ENCODE assay signal across 1 cellular context in the genomic region with DNA sequence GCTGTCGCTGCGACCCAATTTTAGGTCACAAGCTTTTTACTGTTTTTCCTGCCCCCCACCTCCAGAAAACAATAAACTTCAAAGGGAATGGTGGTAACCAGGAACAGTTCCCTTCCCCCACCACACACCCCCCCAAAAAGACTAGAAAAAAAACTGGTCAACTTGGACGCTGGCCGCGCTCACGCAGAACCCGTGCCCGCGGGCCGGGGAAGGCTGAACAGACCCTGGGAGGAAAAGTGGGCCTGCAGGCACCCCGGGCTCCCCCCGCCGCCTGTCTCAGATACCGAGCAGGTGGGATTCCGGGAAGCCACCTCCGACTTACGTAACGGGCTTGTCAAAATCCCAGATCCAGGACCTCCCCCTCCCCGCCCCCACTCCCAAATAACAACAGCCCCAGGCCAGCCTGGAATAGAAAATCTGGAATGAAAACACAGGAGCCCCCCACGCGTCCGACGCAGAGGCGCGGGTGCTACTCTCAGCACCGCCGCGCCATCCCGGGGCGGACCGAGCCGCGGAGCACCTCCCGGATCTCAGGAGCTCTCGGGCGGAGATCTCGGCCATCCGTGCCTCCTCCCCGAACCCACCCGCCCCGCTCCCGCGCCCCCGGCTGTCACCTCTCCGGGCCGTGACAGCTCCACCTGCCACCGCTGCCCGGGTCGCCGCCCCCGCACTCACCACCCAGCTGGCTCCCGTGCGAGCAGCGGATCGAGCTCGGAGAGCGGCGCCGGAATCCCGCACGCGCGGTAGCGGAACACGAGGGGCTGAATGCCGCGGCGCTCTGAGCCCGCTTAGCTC.
TF ChIP-seq lines count a peak whose summit lies in the region.

No MANE protein-coding gene starts in this region.

TF ChIP-seq in K562, 482 proteins besides CTCF, POLR2A, EP300 and RAD21 (continued from another document and continues in another):
- TF ChIP-seq ESRRA (IDR thresholded peaks at IDR 0.05; ENCODE audit: borderline replicate concordance, low read depth) = no peak
- TF ChIP-seq SMAD4 (CRISPR knock-in tag; conservative IDR thresholded peaks at IDR 0.05) = peak; percentile 72
- TF ChIP-seq E2F3 (CRISPR knock-in tag; IDR thresholded peaks at IDR 0.05) = no peak
- TF ChIP-seq HDAC1 (IDR thresholded peaks at IDR 0.05) = 0 out of 4 replicates have a peak, but pooled peaks of 1 of the 2 experiments have one; percentile 62
- no peak for TF ChIP-seq POLR2H (tag; IDR thresholded peaks at IDR 0.05; ENCODE audit: low read depth)
- no peak for TF ChIP-seq CEBPZ (IDR thresholded peaks at IDR 0.05; ENCODE audit: borderline replicate concordance, low read depth, low read length)
- TF ChIP-seq, protein P1, sequence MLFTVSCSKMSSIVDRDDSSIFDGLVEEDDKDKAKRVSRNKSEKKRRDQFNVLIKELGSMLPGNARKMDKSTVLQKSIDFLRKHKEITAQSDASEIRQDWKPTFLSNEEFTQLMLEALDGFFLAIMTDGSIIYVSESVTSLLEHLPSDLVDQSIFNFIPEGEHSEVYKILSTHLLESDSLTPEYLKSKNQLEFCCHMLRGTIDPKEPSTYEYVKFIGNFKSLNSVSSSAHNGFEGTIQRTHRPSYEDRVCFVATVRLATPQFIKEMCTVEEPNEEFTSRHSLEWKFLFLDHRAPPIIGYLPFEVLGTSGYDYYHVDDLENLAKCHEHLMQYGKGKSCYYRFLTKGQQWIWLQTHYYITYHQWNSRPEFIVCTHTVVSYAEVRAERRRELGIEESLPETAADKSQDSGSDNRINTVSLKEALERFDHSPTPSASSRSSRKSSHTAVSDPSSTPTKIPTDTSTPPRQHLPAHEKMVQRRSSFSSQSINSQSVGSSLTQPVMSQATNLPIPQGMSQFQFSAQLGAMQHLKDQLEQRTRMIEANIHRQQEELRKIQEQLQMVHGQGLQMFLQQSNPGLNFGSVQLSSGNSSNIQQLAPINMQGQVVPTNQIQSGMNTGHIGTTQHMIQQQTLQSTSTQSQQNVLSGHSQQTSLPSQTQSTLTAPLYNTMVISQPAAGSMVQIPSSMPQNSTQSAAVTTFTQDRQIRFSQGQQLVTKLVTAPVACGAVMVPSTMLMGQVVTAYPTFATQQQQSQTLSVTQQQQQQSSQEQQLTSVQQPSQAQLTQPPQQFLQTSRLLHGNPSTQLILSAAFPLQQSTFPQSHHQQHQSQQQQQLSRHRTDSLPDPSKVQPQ (CRISPR knock-in tag; IDR thresholded peaks at IDR 0.05; ENCODE audit: borderline replicate concordance) = no peak
- no peak for TF ChIP-seq NUFIP1 (IDR thresholded peaks at IDR 0.05; ENCODE audit: partially characterized antibody)
- TF ChIP-seq HNRNPK (IDR thresholded peaks at IDR 0.05; ENCODE audit: low read depth, low read length, poor library complexity, severe bottlenecking) = peak; percentile 23
- TF ChIP-seq ZNF57 (CRISPR knock-in tag; IDR thresholded peaks at IDR 0.05) = no peak
- peak; percentile 41; the same call in 1 of the 2 replicates for TF ChIP-seq TOE1 (IDR thresholded peaks at IDR 0.05; ENCODE audit: borderline replicate concordance)
- no peak for TF ChIP-seq TOE1 (CRISPR knock-in tag; IDR thresholded peaks at IDR 0.05; ENCODE audit: borderline replicate concordance, low read depth)
- TF ChIP-seq ARID4B (CRISPR knock-in tag; IDR thresholded peaks at IDR 0.05) = peak; percentile 72; the same call in 1 of the 2 replicates
- 0 out of 2 replicates have a peak, but pooled peaks have one; percentile 48 for TF ChIP-seq HDAC2 (IDR thresholded peaks at IDR 0.05)
- no peak for TF ChIP-seq ZNF431 (CRISPR knock-in tag; IDR thresholded peaks at IDR 0.05)
- TF ChIP-seq CHCHD3 (CRISPR knock-in tag; IDR thresholded peaks at IDR 0.05) = no peak
- TF ChIP-seq, protein P2, sequence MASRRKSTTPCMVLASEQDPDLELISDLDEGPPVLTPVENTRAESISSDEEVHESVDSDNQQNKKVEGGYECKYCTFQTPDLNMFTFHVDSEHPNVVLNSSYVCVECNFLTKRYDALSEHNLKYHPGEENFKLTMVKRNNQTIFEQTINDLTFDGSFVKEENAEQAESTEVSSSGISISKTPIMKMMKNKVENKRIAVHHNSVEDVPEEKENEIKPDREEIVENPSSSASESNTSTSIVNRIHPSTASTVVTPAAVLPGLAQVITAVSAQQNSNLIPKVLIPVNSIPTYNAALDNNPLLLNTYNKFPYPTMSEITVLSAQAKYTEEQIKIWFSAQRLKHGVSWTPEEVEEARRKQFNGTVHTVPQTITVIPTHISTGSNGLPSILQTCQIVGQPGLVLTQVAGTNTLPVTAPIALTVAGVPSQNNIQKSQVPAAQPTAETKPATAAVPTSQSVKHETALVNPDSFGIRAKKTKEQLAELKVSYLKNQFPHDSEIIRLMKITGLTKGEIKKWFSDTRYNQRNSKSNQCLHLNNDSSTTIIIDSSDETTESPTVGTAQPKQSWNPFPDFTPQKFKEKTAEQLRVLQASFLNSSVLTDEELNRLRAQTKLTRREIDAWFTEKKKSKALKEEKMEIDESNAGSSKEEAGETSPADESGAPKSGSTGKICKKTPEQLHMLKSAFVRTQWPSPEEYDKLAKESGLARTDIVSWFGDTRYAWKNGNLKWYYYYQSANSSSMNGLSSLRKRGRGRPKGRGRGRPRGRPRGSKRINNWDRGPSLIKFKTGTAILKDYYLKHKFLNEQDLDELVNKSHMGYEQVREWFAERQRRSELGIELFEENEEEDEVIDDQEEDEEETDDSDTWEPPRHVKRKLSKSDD (conservative IDR thresholded peaks at IDR 0.05; ENCODE audit: low read length) = no peak
- TF ChIP-seq RBM34 (IDR thresholded peaks at IDR 0.05; ENCODE audit: borderline replicate concordance, insufficient read depth, low read length) = no peak
- no peak for TF ChIP-seq GTF2B (IDR thresholded peaks at IDR 0.05; ENCODE audit: extremely low read depth, insufficient read length)
- no peak for TF ChIP-seq CREBBP (IDR thresholded peaks at IDR 0.05; ENCODE audit: low read depth, low read length)
- peak; percentile 52; the same call in 1 of the 2 replicates for TF ChIP-seq ZEB2 (IDR thresholded peaks at IDR 0.05)
- TF ChIP-seq LCOR (CRISPR knock-in tag; IDR thresholded peaks at IDR 0.05) = peak; percentile 77; the same call in 1 of the 2 replicates
- 0 out of 2 replicates have a peak, but pooled peaks have one; percentile 12 for TF ChIP-seq POLR2AphosphoS5 (IDR thresholded peaks at IDR 0.05; ENCODE audit: control insufficient read depth, insufficient read depth, low read depth, low read length)
- TF ChIP-seq ZBTB11 (CRISPR knock-in tag; IDR thresholded peaks at IDR 0.05) = peak in 1 of 3 experiments; percentile 18; a peak in 1 of 6 replicates
- peak in 1 of 2 experiments; percentile 56; a peak in 3 of 4 replicates for TF ChIP-seq KDM1A (IDR thresholded peaks at IDR 0.05)
- no peak for TF ChIP-seq POU5F1 (IDR thresholded peaks at IDR 0.05; ENCODE audit: borderline replicate concordance, low read depth, low read length, partially characterized antibody)
- peak; percentile 66 for TF ChIP-seq EP400 (IDR thresholded peaks at IDR 0.05)
- TF ChIP-seq CXXC5 (CRISPR knock-in tag; IDR thresholded peaks at IDR 0.05) = peak; percentile 69
- no peak for TF ChIP-seq COPS2 (conservative IDR thresholded peaks at IDR 0.05)
- TF ChIP-seq HDAC3 (IDR thresholded peaks at IDR 0.05; ENCODE audit: borderline replicate concordance, partially characterized antibody) = peak; percentile 71
- TF ChIP-seq, protein P3, sequence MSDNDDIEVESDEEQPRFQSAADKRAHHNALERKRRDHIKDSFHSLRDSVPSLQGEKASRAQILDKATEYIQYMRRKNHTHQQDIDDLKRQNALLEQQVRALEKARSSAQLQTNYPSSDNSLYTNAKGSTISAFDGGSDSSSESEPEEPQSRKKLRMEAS (CRISPR knock-in tag; IDR thresholded peaks at IDR 0.05) = peak; percentile 68
- TF ChIP-seq CBFA2T2 (conservative IDR thresholded peaks at IDR 0.05) = no peak
- TF ChIP-seq, protein P4, sequence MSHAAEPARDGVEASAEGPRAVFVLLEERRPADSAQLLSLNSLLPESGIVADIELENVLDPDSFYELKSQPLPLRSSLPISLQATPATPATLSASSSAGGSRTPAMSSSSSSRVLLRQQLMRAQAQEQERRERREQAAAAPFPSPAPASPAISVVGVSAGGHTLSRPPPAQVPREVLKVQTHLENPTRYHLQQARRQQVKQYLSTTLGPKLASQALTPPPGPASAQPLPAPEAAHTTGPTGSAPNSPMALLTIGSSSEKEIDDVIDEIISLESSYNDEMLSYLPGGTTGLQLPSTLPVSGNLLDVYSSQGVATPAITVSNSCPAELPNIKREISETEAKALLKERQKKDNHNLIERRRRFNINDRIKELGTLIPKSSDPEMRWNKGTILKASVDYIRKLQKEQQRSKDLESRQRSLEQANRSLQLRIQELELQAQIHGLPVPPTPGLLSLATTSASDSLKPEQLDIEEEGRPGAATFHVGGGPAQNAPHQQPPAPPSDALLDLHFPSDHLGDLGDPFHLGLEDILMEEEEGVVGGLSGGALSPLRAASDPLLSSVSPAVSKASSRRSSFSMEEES (CRISPR knock-in tag; IDR thresholded peaks at IDR 0.05) = no peak
